In the genomic region with DNA sequence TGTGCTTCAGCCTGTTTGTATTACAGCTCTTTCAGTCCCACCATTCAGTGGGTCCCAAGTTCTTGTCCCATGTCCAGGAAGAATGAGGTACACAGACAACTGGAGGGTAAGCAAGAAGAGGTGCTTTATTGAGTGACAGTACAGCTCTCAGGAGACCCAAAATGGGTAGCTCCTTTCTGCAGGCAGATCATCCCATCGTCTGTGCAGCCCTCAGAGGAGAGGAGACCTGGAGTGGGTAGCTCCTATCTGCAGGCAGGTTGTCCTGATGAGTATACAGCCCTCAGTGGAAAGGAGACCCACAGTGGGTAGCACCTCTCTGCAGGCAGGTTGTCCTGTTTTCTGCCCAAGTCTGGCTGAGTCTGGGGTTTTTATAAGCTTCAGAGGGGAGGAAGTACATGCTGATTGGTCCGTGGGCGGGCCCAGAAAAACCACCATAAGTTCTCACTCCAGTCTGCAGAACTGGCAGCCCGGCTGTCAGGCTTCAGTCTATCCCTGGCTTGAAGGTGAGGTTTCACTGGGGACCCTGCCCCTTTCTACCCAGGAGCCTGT, we compare ENCODE assay signal across 22 cellular contexts. TPM values are rescaled to one million over a fixed set of nuclear protein-coding genes. Genes with fewer than 3 reads are reported as not detected.
DNase-seq lines count a peak whose midpoint lies in the region; ATAC-seq and TF ChIP-seq lines count a peak whose summit lies in the region.
"Had no signal": no experiment of that assay in that cellular context is flagged by ENCODE, and none has a peak within 500 bp of the region (broad histone marks: within the 10 kb centered on the region; RNA-seq: fewer than 3 reads in every experiment).

No MANE protein-coding gene starts in this region.

- no peak for TF ChIP-seq CTCF in HEK293 (tag by site-specific recombination; IDR thresholded peaks at IDR 0.05)
- no peak for TF ChIP-seq CTCF in OCI-LY7 (conservative IDR thresholded peaks at IDR 0.05; ENCODE audit: low read length)

- H3K36me3 ChIP-seq in HEK293 (ENCODE audit: control insufficient read depth in 2 of 2, insufficient read depth in 1 of 2, low read length in 2 of 2) (no peaks in the 10 kb centered on the region), OCI-LY7 (ENCODE audit: insufficient read depth, low read length) (no peaks in the 10 kb centered on the region)
- H3K36me3 ChIP-seq: BE2C had no signal

- H3K79me2 ChIP-seq in OCI-LY7 (ENCODE audit: insufficient read depth, low read depth, low read length) = no peaks in the 10 kb centered on the region

- CTCF ChIA-PET in HEK293 (lab: Yijun Ruan, JAX) (interaction anchor here (0.6 kb wide), 1 partner anchor 721 kb away, joined by 4 read pairs; no protein-coding TSS in a partner anchor), OCI-LY7 (lab: Charles Lee; ENCODE audit: unreplicated experiment) (no interaction called here)

- DNase-seq in DMS 273 (lab: John Stamatoyannopoulos, UW; ENCODE audit: unreplicated experiment) (peak; percentile 24), DMS 273 treated with DMSO at 0.1 percent for 48 hours (lab: John Stamatoyannopoulos, UW) (no peak), OCI-LY7 (ENCODE audit: low spot score) (peak; percentile 15), erythroblast (lab: John Stamatoyannopoulos, UW) (peak; percentile 15 to 44), mucosa of gallbladder (ENCODE audit: low spot score) (no peak)
- DNase-seq in NK-92 treated with Interleukin-12 subunit alpha and Interleukin-12 subunit beta, amount 100 ng/mL, for 24 hours (lab: John Stamatoyannopoulos, UW) = no peak
- DNase-seq: BE2C, Calu3, EL, GDM1, GM23248, H7, HFFc6, MV-4-11, NCI-H2029 treated with DMSO at 0.1 percent for 48 hours, NCI-H2227 treated with DMSO at 0.1 percent for 48 hours, NCI-H526 treated with DMSO at 0.1 percent for 48 hours, SIG-M5 had no signal

- H4K20me1 ChIP-seq in OCI-LY7 (ENCODE audit: insufficient read depth, low read length) = no peaks in the 10 kb centered on the region

- H3K27ac ChIP-seq in HEK293 (ENCODE audit: extremely low read depth, low read depth, low read length) (no peak overlapping the region), OCI-LY7 (ENCODE audit: low read depth, low read length, poor library complexity, severe bottlenecking) (no peak overlapping the region)
- H3K27ac ChIP-seq: 22Rv1, GM23248, SK-N-MC had no signal

- H3K9me3 ChIP-seq in HEK293 (ENCODE audit: control insufficient read depth, insufficient read depth, low read depth, low read length) (no peaks in the 10 kb centered on the region), OCI-LY7 (ENCODE audit: low read length) (peaks cover 10% of the 10 kb centered on the region; the same call in 1 of the 2 replicates)
- H3K9me3 ChIP-seq: BE2C had no signal

- BruUV-seq in OCI-LY7 (replicated peaks; lab: Mats Ljungman, UMichigan) = no TSS peak

- POLR2A ChIA-PET in HEK293 (lab: Yijun Ruan, JAX) = interaction anchor here (1.2 kb wide), 1 partner anchor 18 kb away, joined by 3 read pairs; a partner anchor contains a TSS
- POLR2A ChIA-PET in OCI-LY7 (lab: Charles Lee) = interaction anchor here (1.2 kb wide), 1 partner anchor 11 kb away, joined by 3 read pairs; no protein-coding TSS in a partner anchor

- H3K4me1 ChIP-seq in HEK293 (ENCODE audit: control insufficient read depth, insufficient read depth, low read length) (no peaks in the 10 kb centered on the region), OCI-LY7 (ENCODE audit: insufficient read depth, low read length, poor library complexity, severe bottlenecking) (no peaks in the 10 kb centered on the region)
- H3K4me1 ChIP-seq: BE2C had no signal

- H2AFZ ChIP-seq in OCI-LY7 (ENCODE audit: low read length) = no peak overlapping the region
- H2AFZ ChIP-seq: GM23248 had no signal

- H3K9me2 ChIP-seq in OCI-LY7 (ENCODE audit: insufficient read depth, low read length) = no peaks in the 10 kb centered on the region

- intact Hi-C loops in OCI-LY7 (cut with micrococcal nuclease; ENCODE audit: unreplicated experiment) = no loop called here

- H3K4me2 ChIP-seq in OCI-LY7 (ENCODE audit: low read length) = no peak overlapping the region

- H3K4me3 ChIP-seq in HEK293 (ENCODE audit: low read depth, low read length) (no peak overlapping the region), OCI-LY7 (ENCODE audit: low read depth, low read length, poor library complexity, severe bottlenecking) (no peak overlapping the region)
- H3K4me3 ChIP-seq: GM23248, SK-N-MC had no signal

- ATAC-seq in HG02678 (IDR thresholded peaks at IDR 0.05; ENCODE audit: unreplicated experiment) = no peak

- TF ChIP-seq POLR2A in erythroblast (IDR thresholded peaks at IDR 0.05; ENCODE audit: low read length) = no peak

TF ChIP-seq in HEK293, 187 proteins besides CTCF, POLR2A, EP300 and RAD21:
- TF ChIP-seq ZNF169 (tag by site-specific recombination; IDR thresholded peaks at IDR 0.05) = no peak
- TF ChIP-seq OVOL3 (tag by site-specific recombination; IDR thresholded peaks at IDR 0.05) = no peak
- TF ChIP-seq SETDB1 (IDR thresholded peaks at IDR 0.05; ENCODE audit: insufficient read length, low read length) = peak; percentile 78
- TF ChIP-seq TRIM28 (IDR thresholded peaks at IDR 0.05; ENCODE audit: borderline replicate concordance, low read length) = peak; percentile 79; the same call in 1 of the 2 replicates
- no peak for TF ChIP-seq ZNF585B (tag by site-specific recombination; IDR thresholded peaks at IDR 0.05)
- TF ChIP-seq, protein P1, sequence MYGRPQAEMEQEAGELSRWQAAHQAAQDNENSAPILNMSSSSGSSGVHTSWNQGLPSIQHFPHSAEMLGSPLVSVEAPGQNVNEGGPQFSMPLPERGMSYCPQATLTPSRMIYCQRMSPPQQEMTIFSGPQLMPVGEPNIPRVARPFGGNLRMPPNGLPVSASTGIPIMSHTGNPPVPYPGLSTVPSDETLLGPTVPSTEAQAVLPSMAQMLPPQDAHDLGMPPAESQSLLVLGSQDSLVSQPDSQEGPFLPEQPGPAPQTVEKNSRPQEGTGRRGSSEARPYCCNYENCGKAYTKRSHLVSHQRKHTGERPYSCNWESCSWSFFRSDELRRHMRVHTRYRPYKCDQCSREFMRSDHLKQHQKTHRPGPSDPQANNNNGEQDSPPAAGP (tag by site-specific recombination; IDR thresholded peaks at IDR 0.05) = no peak

RNA-seq across cellular contexts. Expression of a gene that starts 18.0 kb away (rescaled TPM):
- total RNA-seq in OCI-LY7 (2014; rRNA removed; shearing (Covaris generic)) = 5.3 and 6.5 TPM in 2 replicates
- total RNA-seq in OCI-LY7 (2022) (8.9 and 9.1 TPM in 2 replicates), mucosa of gallbladder (7.3 TPM)

RNA-seq across cellular contexts. Expression of a gene that starts 18.1 kb away (rescaled TPM):
- 31.7 and 35.9 TPM in 2 replicates for total RNA-seq in OCI-LY7 (2014; rRNA removed; shearing (Covaris generic))
- total RNA-seq in OCI-LY7 (2022) (56.7 and 66.2 TPM in 2 replicates), mucosa of gallbladder (17.6 TPM)

Comparison
In these comparisons a context has a peak if more than half of its experiments do, and no peak if none do; other contexts are left out.
1. DNase-seq: peak in DMS 273 (single experiment), OCI-LY7 (single experiment) and erythroblast (2 of 2); none in DMS 273 treated with DMSO at 0.1 percent for 48 hours (single experiment), NK-92 treated with Interleukin-12 subunit alpha and Interleukin-12 subunit beta, amount 100 ng/mL, for 24 hours (single experiment) and mucosa of gallbladder (single experiment).